ENCODE assay signal across 17 cellular contexts in the genomic region with DNA sequence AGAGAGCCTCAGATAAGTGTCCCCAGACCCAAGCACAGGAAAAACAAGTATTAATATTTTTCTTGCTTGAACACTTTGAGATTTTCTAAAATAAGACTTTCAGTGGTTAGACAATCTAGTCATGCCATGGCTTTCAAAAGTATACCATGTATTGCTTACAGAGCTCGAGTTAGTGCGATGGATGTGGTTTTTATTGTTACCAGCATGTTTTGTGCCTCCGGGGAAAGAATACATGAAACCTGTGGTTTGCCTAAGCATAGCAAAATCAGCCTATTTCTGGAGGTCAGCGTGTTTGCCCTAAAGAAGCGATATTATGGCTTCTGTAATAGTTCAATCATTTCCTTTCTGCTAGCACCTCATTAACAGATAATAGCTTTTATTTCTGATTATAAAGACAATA. TPM values are rescaled to one million over a fixed set of nuclear protein-coding genes. Genes with fewer than 3 reads are reported as not detected.
DNase-seq lines count a peak whose midpoint lies in the region; ATAC-seq and TF ChIP-seq lines count a peak whose summit lies in the region.
"Had no signal": no experiment of that assay in that cellular context is flagged by ENCODE, and none has a peak within 500 bp of the region (broad histone marks: within the 10 kb centered on the region; RNA-seq: fewer than 3 reads in every experiment).

No MANE protein-coding gene starts in this region.

- no TSS peak for BruUV-seq in mammary epithelial cell (replicated peaks; lab: Mats Ljungman, UMichigan)

- H4K20me1 ChIP-seq in mammary epithelial cell (ENCODE audit: insufficient read depth, low read length): no peaks in the 10 kb centered on the region
- no peaks in the 10 kb centered on the region for H4K20me1 ChIP-seq in KMS-11 (ENCODE audit: insufficient read depth)

- H3K9me3 ChIP-seq in mammary epithelial cell (replicated peaks; ENCODE audit: insufficient read depth, low read length): no peaks in the 10 kb centered on the region
- H3K9me3 ChIP-seq in breast epithelium: no peaks in the 10 kb centered on the region
- H3K9me3 ChIP-seq in skeletal muscle tissue (ENCODE audit: control insufficient read depth in 3 of 3, low read length in 3 of 3): no peaks in the 10 kb centered on the region
- H3K9me3 ChIP-seq: body of pancreas, SJSA1 had no signal

- 38% methylated on average over 5 of the region's 5 CpGs for WGBS in mammary epithelial cell (ENCODE audit: low coverage, missing lambda C conversion rate)

- dilution Hi-C loops in mammary epithelial cell (cut with HindIII; ENCODE audit: low sequenced_read_pairs): no loop called here

- no peak for TF ChIP-seq POLR2A in breast epithelium (IDR thresholded peaks at IDR 0.05)

- CTCF ChIA-PET in mammary epithelial cell (lab: Charles Lee; ENCODE audit: low non-redundant PET): interaction anchor here (0.6 kb wide), 1 partner anchor 215 kb away, joined by 3 read pairs; no protein-coding TSS in a partner anchor

- DNase-seq in mammary epithelial cell: peak; percentile 58
- no peak for DNase-seq in breast epithelium (ENCODE audit: low spot score in 2 of 2)
- DNase-seq in NCI-H2171 treated with DMSO at 0.1 percent for 48 hours (lab: John Stamatoyannopoulos, UW): no peak
- DNase-seq in effector CD4-positive, alpha-beta T cell: no peak
- DNase-seq: 8988T; activated naive CD4-positive, alpha-beta T cell treated with Interleukin-2 at 50 U/mL for 16 hours; body of pancreas; CD8-positive, alpha-beta T cell; effector CD8-positive, alpha-beta T cell; NCI-H2171 had no signal

- peak; percentile 77 for ATAC-seq in GM21529 (IDR thresholded peaks at IDR 0.05; ENCODE audit: unreplicated experiment)
- ATAC-seq in GM21423 (IDR thresholded peaks at IDR 0.05; ENCODE audit: unreplicated experiment): no peak
- ATAC-seq: body of pancreas; CD8-positive, alpha-beta T cell; GM23338 had no signal

- H3K36me3 ChIP-seq in mammary epithelial cell (ENCODE audit: insufficient read depth, low read length) (no peaks in the 10 kb centered on the region), breast epithelium (no peaks in the 10 kb centered on the region), KMS-11 (ENCODE audit: insufficient read depth) (no peaks in the 10 kb centered on the region), skeletal muscle tissue (ENCODE audit: control insufficient read depth in 3 of 3, insufficient read depth in 3 of 3, low read length in 3 of 3) (peaks cover 0 to 3% (median 0%) of the 10 kb centered on the region in 3 donors)
- H3K36me3 ChIP-seq: SJSA1 had no signal

- H3K27me3 ChIP-seq in mammary epithelial cell (ENCODE audit: insufficient read depth, low read length) (no peaks in the 10 kb centered on the region), breast epithelium (no peaks in the 10 kb centered on the region), KMS-11 (ENCODE audit: insufficient read depth, low read depth) (no peaks in the 10 kb centered on the region), skeletal muscle tissue (ENCODE audit: control insufficient read depth in 3 of 3, insufficient read depth in 3 of 3, low read length in 3 of 3) (no peaks in the 10 kb centered on the region)
- H3K27me3 ChIP-seq: body of pancreas, SJSA1 had no signal

- TF ChIP-seq CTCF in mammary epithelial cell (conservative IDR thresholded peaks at IDR 0.05 in 1 of 2, IDR thresholded peaks at IDR 0.05 in 1 of 2; ENCODE audit: extremely low read depth in 1 of 2, insufficient read depth in 1 of 2, low read depth in 1 of 2, low read length in 2 of 2) (no peak), breast epithelium (IDR thresholded peaks at IDR 0.05) (no peak), KMS-11 (conservative IDR thresholded peaks at IDR 0.05; ENCODE audit: low read depth, low read length) (no peak)

- H3K27ac ChIP-seq in mammary epithelial cell (ENCODE audit: insufficient read depth, low read depth, low read length) (no peak overlapping the region), breast epithelium (peak overlapping the region in 1 of 2 donors; percentile 33), KMS-11 (peak overlapping the region; percentile 92), skeletal muscle tissue (ENCODE audit: low read depth, low read length) (peak overlapping the region; percentile 53)
- H3K27ac ChIP-seq: body of pancreas, SJSA1 had no signal

- H3K4me2 ChIP-seq in mammary epithelial cell (ENCODE audit: insufficient read depth, low read depth, low read length) (no peak overlapping the region), KMS-11 (peak overlapping the region; percentile 92)
- H3K4me2 ChIP-seq: GM23338 had no signal

- intact Hi-C loops in mammary epithelial cell (cut with micrococcal nuclease) (loop anchor here (5.0 kb wide), 1 partner anchor 458 kb away; no protein-coding TSS in a partner anchor), breast epithelium (cut with DNase I; ENCODE audit: low total_unique reads) (no loop called here)

- H3K79me2 ChIP-seq in mammary epithelial cell (ENCODE audit: insufficient read depth, low read length): no peaks in the 10 kb centered on the region
- no peaks in the 10 kb centered on the region for H3K79me2 ChIP-seq in KMS-11 (ENCODE audit: insufficient read depth, low read depth)

- H3K4me1 ChIP-seq in mammary epithelial cell (ENCODE audit: insufficient read depth, low read length): peaks cover 20% of the 10 kb centered on the region
- H3K4me1 ChIP-seq in breast epithelium: peaks cover 3 to 9% of the 10 kb centered on the region in 2 donors
- H3K4me1 ChIP-seq in KMS-11 (ENCODE audit: low read depth, poor library complexity, severe bottlenecking): peaks cover 83% of the 10 kb centered on the region
- H3K4me1 ChIP-seq in skeletal muscle tissue (ENCODE audit: control insufficient read depth in 3 of 3, insufficient read depth in 3 of 3, low read length in 3 of 3): peaks cover 48 to 55% (median 50%) of the 10 kb centered on the region in 3 donors

- no peak overlapping the region for H3K4me3 ChIP-seq in mammary epithelial cell (replicated peaks in 1 of 3; ENCODE audit: insufficient read depth in 1 of 3, low read depth in 2 of 3, low read length in 3 of 3)
- no peak overlapping the region for H3K4me3 ChIP-seq in breast epithelium
- no peak overlapping the region for H3K4me3 ChIP-seq in KMS-11 (IDR thresholded peaks at IDR 0.05; ENCODE audit: insufficient read depth, low read depth, low read length)
- H3K4me3 ChIP-seq in skeletal muscle tissue (ENCODE audit: low read length in 3 of 3): no peak overlapping the region
- H3K4me3 ChIP-seq: body of pancreas, GM23338, lung, SJSA1 had no signal

- H2AFZ ChIP-seq in mammary epithelial cell (ENCODE audit: low read depth, low read length) (no peak overlapping the region), KMS-11 (ENCODE audit: low read depth) (no peak overlapping the region)
- H2AFZ ChIP-seq: GM23338 had no signal

- in situ Hi-C loops in mammary epithelial cell (cut with MboI; ENCODE audit: low sequenced_read_pairs in 2 of 2): loop anchor here in 1 of 2 donors (5.0 kb wide), 1 partner anchor 223 kb away; no protein-coding TSS in a partner anchor

- H3K9ac ChIP-seq in mammary epithelial cell (ENCODE audit: insufficient read depth, low read length): no peak overlapping the region
- H3K9ac ChIP-seq in KMS-11: peak overlapping the region; percentile 46; the same call in 1 of the 2 replicates
- H3K9ac ChIP-seq in skeletal muscle tissue (ENCODE audit: low read depth in 1 of 3, low read length in 3 of 3): no peak overlapping the region

RNA-seq across cellular contexts. Expression of a gene that starts 21.6 kb away (rescaled TPM):
- 10 to 100 TPM; 42.2 to 45.2 TPM for total RNA-seq in mammary epithelial cell
- 29.1 TPM for polyA plus RNA-seq in mammary epithelial cell
- polyA minus RNA-seq in mammary epithelial cell: 93.5 TPM
- total RNA-seq in breast epithelium: 100 to 1,000 TPM in 2 of 3 donors, 10 to 100 TPM in 1; 82.7 to 114 (median 104) TPM
- 27.1 TPM for total RNA-seq in skeletal muscle tissue
- total RNA-seq: CD8-positive, alpha-beta T cell had no signal
